ENCODE assay signal across 2 cellular contexts in genomic region chr6:52507557-52508260, GRCh38.
TF ChIP-seq lines count a peak whose summit lies in the region.

No MANE protein-coding gene starts in this region.

TF ChIP-seq in A549, 52 proteins besides CTCF, POLR2A, EP300 and RAD21 (continued from another document):
- TF ChIP-seq ELK1 (IDR thresholded peaks at IDR 0.05; ENCODE audit: low read depth, low read length) (no peak), ATOH8 (CRISPR knock-in tag; IDR thresholded peaks at IDR 0.05; ENCODE audit: low read depth) (no peak), CEBPB (IDR thresholded peaks at IDR 0.05) (peak; percentile 5 to 78; a peak in 2 of 4 replicates), EHF (CRISPR knock-in tag; IDR thresholded peaks at IDR 0.05) (no peak), NFE2L2 (conservative IDR thresholded peaks at IDR 0.05; ENCODE audit: low read length) (peak; percentile 62), FOSL2 (IDR thresholded peaks at IDR 0.05) (no peak), FOSL2 (CRISPR knock-in tag; IDR thresholded peaks at IDR 0.05) (0 out of 2 replicates have a peak, but pooled peaks have one; percentile 30), NPAS2 (CRISPR knock-in tag; IDR thresholded peaks at IDR 0.05; ENCODE audit: borderline replicate concordance) (no peak)

TF ChIP-seq in WTC11, 78 proteins besides CTCF, POLR2A, EP300 and RAD21 (continued from another document):
- TF ChIP-seq USF1 (CRISPR knock-in tag; IDR thresholded peaks at IDR 0.05), result no peak
- no peak for TF ChIP-seq ZNF512 (CRISPR knock-in tag; IDR thresholded peaks at IDR 0.05; ENCODE audit: borderline replicate concordance)
- no peak for TF ChIP-seq JUN (CRISPR knock-in tag; IDR thresholded peaks at IDR 0.05)
- TF ChIP-seq ZNF232 (CRISPR knock-in tag; IDR thresholded peaks at IDR 0.05), result no peak
- TF ChIP-seq SMAD4 (CRISPR knock-in tag; IDR thresholded peaks at IDR 0.05), result no peak
- no peak for TF ChIP-seq TP53 (CRISPR knock-in tag; IDR thresholded peaks at IDR 0.05)
- no peak for TF ChIP-seq RELA (CRISPR knock-in tag; IDR thresholded peaks at IDR 0.05; ENCODE audit: borderline replicate concordance)
- TF ChIP-seq CBFB (CRISPR knock-in tag; IDR thresholded peaks at IDR 0.05; ENCODE audit: low read depth), result no peak
- no peak for TF ChIP-seq NR1H2 (CRISPR knock-in tag; IDR thresholded peaks at IDR 0.05)
- no peak for TF ChIP-seq OVOL2 (CRISPR knock-in tag; IDR thresholded peaks at IDR 0.05; ENCODE audit: borderline replicate concordance)
- TF ChIP-seq PREB (CRISPR knock-in tag; IDR thresholded peaks at IDR 0.05; ENCODE audit: borderline replicate concordance), result no peak
- TF ChIP-seq NFE2L1 (CRISPR knock-in tag; IDR thresholded peaks at IDR 0.05), result no peak
- no peak for TF ChIP-seq E2F5 (CRISPR knock-in tag; IDR thresholded peaks at IDR 0.05)
- no peak for TF ChIP-seq TCF7 (CRISPR knock-in tag; IDR thresholded peaks at IDR 0.05; ENCODE audit: low read depth)
- TF ChIP-seq ATF3 (CRISPR knock-in tag; conservative IDR thresholded peaks at IDR 0.05), result no peak
- no peak for TF ChIP-seq HMGXB4 (CRISPR knock-in tag; IDR thresholded peaks at IDR 0.05)
